Comparison of ENCODE assay signal across 21 cellular contexts in the genomic region with DNA sequence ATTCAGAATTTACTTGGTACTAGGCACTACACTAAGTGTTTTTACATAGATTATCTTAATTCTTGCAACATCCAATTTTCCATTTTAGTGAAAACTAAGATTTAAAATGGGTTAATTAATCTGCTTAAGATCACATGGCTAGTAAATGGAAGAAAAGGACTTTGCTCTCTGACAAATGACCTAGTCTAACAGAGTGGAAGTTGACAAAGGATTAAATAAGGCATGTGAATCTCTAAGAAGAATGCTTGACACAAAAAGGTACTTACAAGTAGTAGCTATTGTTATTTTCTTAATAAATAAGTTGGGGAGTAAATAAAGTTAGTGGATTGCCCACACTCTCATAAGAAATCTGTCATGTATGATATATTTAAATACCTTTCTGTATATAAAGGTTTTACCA.
"Had no signal": no experiment of that assay in that cellular context is flagged by ENCODE, and none has a peak within 500 bp of the region (broad histone marks: within the 10 kb centered on the region; RNA-seq: fewer than 3 reads in every experiment).

No MANE protein-coding gene starts in this region.

- H3K9me3 Mint-ChIP-seq: mesothelial cell of epicardium had no signal

- H3K9me3 ChIP-seq: esophagus squamous epithelium, gastrocnemius medialis, heart right ventricle, lower lobe of right lung, mucosa of descending colon had no signal

- H3K4me3 Mint-ChIP-seq: mesothelial cell of epicardium had no signal

- H3K27ac Mint-ChIP-seq: mesothelial cell of epicardium had no signal

- H3K27me3 ChIP-seq: dorsolateral prefrontal cortex, esophagus squamous epithelium, gastrocnemius medialis, heart right ventricle had no signal

- H3K36me3 Mint-ChIP-seq: mesothelial cell of epicardium had no signal

- H3K27ac ChIP-seq: coronary artery, dorsolateral prefrontal cortex, epithelial cell of prostate, esophagus squamous epithelium, gastrocnemius medialis, heart right ventricle, lower lobe of right lung had no signal

- DNase-seq: dermis blood vessel endothelial cell; dorsolateral prefrontal cortex; effector CD4-positive, alpha-beta T cell; effector memory CD4-positive, alpha-beta T cell; erythroblast; esophagus squamous epithelium; foreskin fibroblast; foreskin melanocyte; gastrocnemius medialis; glutamatergic neuron; head of caudate nucleus; heart right ventricle; hippocampal formation; left cardiac atrium; left ventricle myocardium superior; lower lobe of right lung; mesenchymal stem cell; mucosa of descending colon had no signal

- H3K4me3 ChIP-seq: coronary artery, dorsolateral prefrontal cortex, esophagus squamous epithelium, gastrocnemius medialis, heart right ventricle, lower lobe of right lung, mucosa of descending colon had no signal

- H3K36me3 ChIP-seq: esophagus squamous epithelium, gastrocnemius medialis, heart right ventricle, lower lobe of right lung had no signal

- H3K4me1 ChIP-seq: esophagus squamous epithelium, gastrocnemius medialis, heart right ventricle, lower lobe of right lung had no signal
